In genomic region chr3:197801801-197802504, GRCh38 we compare ENCODE assay signal across 8 cellular contexts. TPM values are rescaled to one million over a fixed set of nuclear protein-coding genes. Genes with fewer than 3 reads are reported as not detected.
DNase-seq lines count a peak whose midpoint lies in the region; ATAC-seq and TF ChIP-seq lines count a peak whose summit lies in the region.

No MANE protein-coding gene starts in this region.

- no peaks in the 10 kb centered on the region for H3K4me1 ChIP-seq in neural progenitor cell

- no peak for ATAC-seq in Right ventricle myocardium inferior

- no peak overlapping the region for H3K4me2 ChIP-seq in neural progenitor cell

- H2AFZ ChIP-seq in neural progenitor cell (replicated peaks): no peak overlapping the region

- DNase-seq in AG08395 (ENCODE audit: low spot score) (peak; percentile 30), GM12864 (ENCODE audit: low read depth) (no peak), NCI-H1105 (lab: John Stamatoyannopoulos, UW) (peak; percentile 3), astrocyte of the cerebellum (ENCODE audit: low read depth) (no peak), neural progenitor cell (ENCODE audit: low spot score) (no peak), Right ventricle myocardium inferior (ENCODE audit: missing footprints) (no peak), C1 segment of cervical spinal cord (lab: John Stamatoyannopoulos, UW) (no peak), occipital lobe (lab: John Stamatoyannopoulos, UW) (no peak)

- peaks cover 47% of the 10 kb centered on the region for H4K20me1 ChIP-seq in neural progenitor cell (ENCODE audit: low read depth)

- H3K27ac ChIP-seq in neural progenitor cell: no peak overlapping the region

- TF ChIP-seq CTCF in GM12864 (IDR thresholded peaks at IDR 0.05; ENCODE audit: low read depth, low read length, missing control alignments) (peak; percentile 57), astrocyte of the cerebellum (IDR thresholded peaks at IDR 0.05; ENCODE audit: low read depth, low read length, missing control alignments) (peak; percentile 50), neural progenitor cell (IDR thresholded peaks at IDR 0.05) (peak; percentile 29)

- H3K27ac Mint-ChIP-seq in neural progenitor cell: no peak overlapping the region

- H3K27me3 Mint-ChIP-seq in neural progenitor cell (ENCODE audit: insufficient read depth, low read depth): peaks cover 2% of the 10 kb centered on the region

- H3K4me1 Mint-ChIP-seq in neural progenitor cell: peaks cover 2% of the 10 kb centered on the region

- no peak overlapping the region for H3K4me3 Mint-ChIP-seq in neural progenitor cell

- peaks cover 18% of the 10 kb centered on the region for H3K36me3 Mint-ChIP-seq in neural progenitor cell

- H3K9ac ChIP-seq in neural progenitor cell: no peak overlapping the region

- peaks cover 4% of the 10 kb centered on the region for H3K36me3 ChIP-seq in neural progenitor cell

- H3K4me3 ChIP-seq in GM12864 (ENCODE audit: low read depth, low read length) (no peak overlapping the region), astrocyte of the cerebellum (ENCODE audit: low read depth, low read length) (no peak overlapping the region), neural progenitor cell (no peak overlapping the region)

- no peaks in the 10 kb centered on the region for H3K27me3 ChIP-seq in neural progenitor cell

- peaks cover 12% of the 10 kb centered on the region for H3K9me3 Mint-ChIP-seq in neural progenitor cell

- H3K79me2 ChIP-seq in neural progenitor cell (ENCODE audit: low read depth): peaks cover 94% of the 10 kb centered on the region

- in situ Hi-C loops in astrocyte of the cerebellum (cut with HindIII; ENCODE audit: low sequenced_read_pairs): no loop called here

- H3K9me3 ChIP-seq in neural progenitor cell (ENCODE audit: low read depth): no peaks in the 10 kb centered on the region

- intact Hi-C loops in Right ventricle myocardium inferior (cut with DNase I): no loop called here

- no peaks in the 10 kb centered on the region for H3F3A ChIP-seq in neural progenitor cell (ENCODE audit: low read depth)

RNA-seq across cellular contexts. Expression of gene LRCH3, which starts 10.9 kb away (rescaled TPM):
- total RNA-seq in neural progenitor cell (ENCODE audit: low replicate concordance) (45.9 and 56.2 TPM in 2 replicates), Right ventricle myocardium inferior (17.9 TPM), occipital lobe (71.4 TPM)

RNA-seq across cellular contexts. Expression of gene FYTTD1, which starts 52.3 kb away (rescaled TPM):
- total RNA-seq in neural progenitor cell (ENCODE audit: low replicate concordance) (38.4 and 104 TPM in 2 replicates), Right ventricle myocardium inferior (65.2 TPM), occipital lobe (67.4 TPM)

Comparison
In these comparisons a context has a peak if more than half of its experiments do, and no peak if none do; other contexts are left out.
1. DNase-seq: peak in AG08395 (single experiment) and NCI-H1105 (single experiment); none in GM12864 (single experiment), astrocyte of the cerebellum (single experiment), neural progenitor cell (single experiment), Right ventricle myocardium inferior (single experiment), C1 segment of cervical spinal cord (0 of 14) and occipital lobe (single experiment).
2. Peak in every context shown above with its lines, with median percentiles within 50 percentile points of each other: CTCF ChIP-seq.